In genomic region chr5:71891406-71891805, GRCh38 we compare ENCODE assay signal across 20 cellular contexts.
A peak's percentile ranks its signal among the peaks of the same experiment; 100 is the strongest.
DNase-seq lines count a peak whose midpoint lies in the region; ATAC-seq and TF ChIP-seq lines count a peak whose summit lies in the region.
"Had no signal": no experiment of that assay in that cellular context is flagged by ENCODE, and none has a peak within 500 bp of the region (broad histone marks: within the 10 kb centered on the region; RNA-seq: fewer than 3 reads in every experiment).

No MANE protein-coding gene starts in this region.

- DNase-seq in left ventricle myocardium inferior (no peak), Right ventricle myocardium superior (no peak), epithelial cell of prostate (ENCODE audit: low read depth, low spot score) (no peak), type B pancreatic cell (ENCODE audit: extremely low spot score, unreplicated experiment) (no peak), BE2C (no peak), COLO668 (lab: John Stamatoyannopoulos, UW; ENCODE audit: unreplicated experiment) (no peak)
- DNase-seq: AML-193; C1 segment of cervical spinal cord; CD4-positive, alpha-beta memory T cell; KBM-7; MV-4-11; NCI-H2029 treated with DMSO at 0.1 percent for 48 hours; NCI-H2227 treated with DMSO at 0.1 percent for 48 hours; NCI-H526 treated with DMSO at 0.1 percent for 48 hours; SHP77 treated with DMSO at 0.1 percent for 48 hours had no signal

- H3K9me3 ChIP-seq in left ventricle myocardium inferior (replicated peaks) (no peaks in the 10 kb centered on the region), mesodermal cell (ENCODE audit: control insufficient read depth, low read length) (no peaks in the 10 kb centered on the region), BE2C (no peaks in the 10 kb centered on the region)
- H3K9me3 ChIP-seq: A549, Caco-2 had no signal

- H3K36me3 Mint-ChIP-seq in type B pancreatic cell, result no peaks in the 10 kb centered on the region
- H3K36me3 Mint-ChIP-seq: CD4-positive, alpha-beta memory T cell had no signal

- TF ChIP-seq CTCF in left ventricle myocardium inferior (IDR thresholded peaks at IDR 0.05; ENCODE audit: borderline replicate concordance), result no peak
- no peak for TF ChIP-seq CTCF in type B pancreatic cell (conservative IDR thresholded peaks at IDR 0.05)
- TF ChIP-seq CTCF in BE2C (IDR thresholded peaks at IDR 0.05; ENCODE audit: low read depth, low read length), result no peak

- peaks cover 13% of the 10 kb centered on the region for H3K4me1 Mint-ChIP-seq in type B pancreatic cell (ENCODE audit: unreplicated experiment)

- H3K9me3 Mint-ChIP-seq in type B pancreatic cell, result peaks cover 7% of the 10 kb centered on the region

- intact Hi-C loops in left ventricle myocardium inferior (cut with micrococcal nuclease) (no loop called here), Right ventricle myocardium superior (cut with DNase I) (no loop called here)

- no peak overlapping the region for H3K4me3 Mint-ChIP-seq in type B pancreatic cell
- H3K4me3 Mint-ChIP-seq: CD4-positive, alpha-beta memory T cell had no signal

- H3K27me3 ChIP-seq in left ventricle myocardium inferior (ENCODE audit: low read depth) (no peaks in the 10 kb centered on the region), BE2C (no peaks in the 10 kb centered on the region)

- H3K4me1 ChIP-seq in left ventricle myocardium inferior, result peaks cover 13% of the 10 kb centered on the region
- peaks cover 9% of the 10 kb centered on the region for H3K4me1 ChIP-seq in mesodermal cell (ENCODE audit: control insufficient read depth, insufficient read depth, low read length, poor library complexity, severe bottlenecking)
- H3K4me1 ChIP-seq in BE2C, result peaks cover 3% of the 10 kb centered on the region; the same call in 1 of the 2 replicates

- 100% methylated on average over 1 of the region's 1 CpG for WGBS in mesodermal cell (ENCODE audit: insufficient coverage in 2 of 2), 2 experiments

- H3K27ac Mint-ChIP-seq in type B pancreatic cell, result peak overlapping the region; percentile 47
- H3K27ac Mint-ChIP-seq: CD4-positive, alpha-beta memory T cell had no signal

- H3K4me3 ChIP-seq in left ventricle myocardium inferior (no peak overlapping the region), mesodermal cell (ENCODE audit: extremely low read depth, insufficient read depth, low read length, poor library complexity, severe bottlenecking) (no peak overlapping the region), BE2C (ENCODE audit: low read depth, low read length) (no peak overlapping the region)
- H3K4me3 ChIP-seq: A549, GM12878, PC-9 had no signal

- no peaks in the 10 kb centered on the region for H3K36me3 ChIP-seq in left ventricle myocardium inferior
- H3K36me3 ChIP-seq in mesodermal cell (ENCODE audit: control insufficient read depth, insufficient read depth, low read length), result no peaks in the 10 kb centered on the region
- no peaks in the 10 kb centered on the region for H3K36me3 ChIP-seq in BE2C

- no peaks in the 10 kb centered on the region for H3K27me3 Mint-ChIP-seq in type B pancreatic cell

- H3K27ac ChIP-seq in left ventricle myocardium inferior (replicated peaks) (peak overlapping the region; percentile 87), epithelial cell of prostate (peak overlapping the region; percentile 15), mesodermal cell (ENCODE audit: low read depth, low read length, severe bottlenecking) (peak overlapping the region; percentile 59)
- H3K27ac ChIP-seq: PC-9 had no signal

- no peak for ATAC-seq in Right ventricle myocardium superior (ENCODE audit: poor library complexity)
- ATAC-seq: GM12878 had no signal

Comparison
In these comparisons a context has a peak if more than half of its experiments do, and no peak if none do; other contexts are left out.
1. H3K27ac ChIP-seq: peak in every context shown above with its lines; median percentile 87 in left ventricle myocardium inferior; 59 in mesodermal cell; 15 in epithelial cell of prostate.